38 cellular contexts compared by ENCODE assay signal in the genomic region with DNA sequence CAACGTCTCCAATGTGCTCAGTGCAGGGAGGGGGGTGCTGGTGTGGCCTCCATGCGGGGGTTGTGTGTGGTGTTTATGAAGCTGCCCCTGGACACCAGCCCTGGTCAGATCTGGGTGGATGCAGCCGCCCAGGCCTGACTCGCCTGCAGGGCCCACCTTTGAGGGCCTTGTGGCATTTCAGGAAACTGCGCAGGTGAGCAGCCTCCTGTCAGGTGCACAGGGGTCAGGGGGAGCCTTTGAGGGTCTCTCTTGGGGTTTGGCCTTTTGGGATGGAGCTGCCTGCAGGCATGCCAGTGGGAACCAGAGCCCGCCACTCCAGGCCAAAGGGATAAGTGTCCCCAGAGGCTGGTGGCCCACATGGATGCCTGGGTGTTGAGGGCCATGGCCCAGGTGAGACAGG. TPM values are rescaled to one million over a fixed set of nuclear protein-coding genes. Genes with fewer than 3 reads are reported as not detected.
"Had no signal": no experiment of that assay in that cellular context is flagged by ENCODE, and none has a peak within 500 bp of the region (broad histone marks: within the 10 kb centered on the region; RNA-seq: fewer than 3 reads in every experiment).

No MANE protein-coding gene starts in this region.

- H3K27ac ChIP-seq: adrenal gland, ascending aorta, cardiac muscle cell, VCaP had no signal

- H3K27ac Mint-ChIP-seq: activated B cell treated with CpG ODN at 0.5 μM for 24 hours; activated CD4-positive, alpha-beta memory T cell treated with anti-CD3 and anti-CD28 coated beads for 36 hours; activated CD4-positive, alpha-beta T cell treated with anti-CD3 and anti-CD28 coated beads, Interleukin-2, amount 10 ng/mL, durations not matched to agents 24 days and 14 days; activated CD8-positive, alpha-beta T cell treated with anti-CD3 and anti-CD28 coated beads for 36 hours; activated naive CD4-positive, alpha-beta T cell treated with anti-CD3 and anti-CD28 coated beads for 36 hours; activated naive CD4-positive, alpha-beta T cell treated with anti-CD3 and anti-CD28 coated beads, Interleukin-2, amount 50 U/mL, for 72 hours; activated naive CD8-positive, alpha-beta T cell treated with anti-CD3 and anti-CD28 coated beads for 36 hours; activated T-cell treated with anti-CD3 and anti-CD28 coated beads, Interleukin-2, amount 50 U/mL, for 72 hours; activated T-helper 1 cell treated with anti-CD3 and anti-CD28 coated beads, Interleukin-12 subunit alpha, Interleukin-12 subunit beta, Interleukin-2, Interleukin-4 antibody, amounts not matched to agents 30 ng/mL and 10 ng/mL and 1 ng/mL, durations not matched to agents 14 hours and 24 hours and 36 hours; activated T-helper 17 cell treated with anti-CD3 and anti-CD28 coated beads, Interleukin-2, amount 50 U/mL, for 72 hours; brain; T-helper 1 cell treated with Interleukin-12 subunit alpha and Interleukin-12 subunit beta and Interleukin-4 antibody, amounts not matched to agents 30 μg/mL and 1 μg/mL, for 36 hours; T-helper 2 cell treated with Interferon-gamma antibody and Interleukin-4, amounts not matched to agents 5 μg/mL and 100 μg/mL, for 36 hours had no signal

- H3K27me3 ChIP-seq: adrenal gland, ascending aorta had no signal

- H3K4me1 Mint-ChIP-seq: activated B cell treated with CpG ODN at 0.5 μM for 24 hours; activated CD4-positive, alpha-beta T cell treated with anti-CD3 and anti-CD28 coated beads, Interleukin-2, amount 10 ng/mL, durations not matched to agents 24 days and 14 days; activated naive CD8-positive, alpha-beta T cell treated with anti-CD3 and anti-CD28 coated beads for 36 hours; activated T-helper 17 cell treated with anti-CD3 and anti-CD28 coated beads, Interleukin-2, amount 50 U/mL, for 72 hours had no signal

- FAIRE-seq: bronchial epithelial cell, TTC549 had no signal

- H3K9me3 ChIP-seq: adrenal gland, ascending aorta had no signal

- ATAC-seq: activated CD8-positive, alpha-beta T cell treated with anti-CD3 and anti-CD28 coated beads for 36 hours; activated naive CD4-positive, alpha-beta T cell treated with anti-CD3 and anti-CD28 coated beads, Interleukin-2, amount 50 U/mL, for 72 hours; activated T-cell treated with anti-CD3 and anti-CD28 coated beads, Interleukin-2, amount 50 U/mL, for 4 hours; activated T-cell treated with anti-CD3 and anti-CD28 coated beads, Interleukin-2, amount 50 U/mL, for 72 hours; activated T-helper 17 cell treated with anti-CD3 and anti-CD28 coated beads, Interleukin-2, amount 50 U/mL, for 72 hours had no signal

- H3K36me3 ChIP-seq: adrenal gland, ascending aorta, cardiac muscle cell had no signal

- H3K9me3 Mint-ChIP-seq: activated B cell treated with CpG ODN at 0.5 μM for 24 hours; activated CD4-positive, alpha-beta memory T cell treated with anti-CD3 and anti-CD28 coated beads for 36 hours; activated CD4-positive, alpha-beta T cell treated with anti-CD3 and anti-CD28 coated beads, Interleukin-2, amount 10 ng/mL, durations not matched to agents 24 days and 14 days; activated CD8-positive, alpha-beta T cell treated with anti-CD3 and anti-CD28 coated beads for 36 hours; activated naive CD4-positive, alpha-beta T cell treated with anti-CD3 and anti-CD28 coated beads for 36 hours; activated naive CD4-positive, alpha-beta T cell treated with anti-CD3 and anti-CD28 coated beads, Interleukin-2, amount 50 U/mL, for 72 hours; activated naive CD8-positive, alpha-beta T cell treated with anti-CD3 and anti-CD28 coated beads for 36 hours; activated T-cell treated with anti-CD3 and anti-CD28 coated beads, Interleukin-2, amount 50 U/mL, for 4 hours; activated T-cell treated with anti-CD3 and anti-CD28 coated beads, Interleukin-2, amount 50 U/mL, for 72 hours; activated T-helper 1 cell treated with anti-CD3 and anti-CD28 coated beads, Interleukin-12 subunit alpha, Interleukin-12 subunit beta, Interleukin-2, Interleukin-4 antibody, amounts not matched to agents 30 ng/mL and 10 ng/mL and 1 ng/mL, durations not matched to agents 14 hours and 24 hours and 36 hours; activated T-helper 17 cell treated with anti-CD3 and anti-CD28 coated beads, Interleukin-2, amount 50 U/mL, for 72 hours; T-helper 1 cell treated with Interleukin-12 subunit alpha and Interleukin-12 subunit beta and Interleukin-4 antibody, amounts not matched to agents 30 μg/mL and 1 μg/mL, for 36 hours; T-helper 2 cell treated with Interferon-gamma antibody and Interleukin-4, amounts not matched to agents 5 μg/mL and 100 μg/mL, for 36 hours had no signal

- H3K4me3 Mint-ChIP-seq: activated B cell treated with CpG ODN at 0.5 μM for 24 hours; activated CD4-positive, alpha-beta memory T cell treated with anti-CD3 and anti-CD28 coated beads for 36 hours; activated CD4-positive, alpha-beta T cell treated with anti-CD3 and anti-CD28 coated beads, Interleukin-2, amount 10 ng/mL, durations not matched to agents 24 days and 14 days; activated CD8-positive, alpha-beta T cell treated with anti-CD3 and anti-CD28 coated beads for 36 hours; activated naive CD4-positive, alpha-beta T cell treated with anti-CD3 and anti-CD28 coated beads for 36 hours; activated naive CD8-positive, alpha-beta T cell treated with anti-CD3 and anti-CD28 coated beads for 36 hours; activated T-cell treated with anti-CD3 and anti-CD28 coated beads, Interleukin-2, amount 50 U/mL, for 4 hours; activated T-cell treated with anti-CD3 and anti-CD28 coated beads, Interleukin-2, amount 50 U/mL, for 72 hours; activated T-helper 1 cell treated with anti-CD3 and anti-CD28 coated beads, Interleukin-12 subunit alpha, Interleukin-12 subunit beta, Interleukin-2, Interleukin-4 antibody, amounts not matched to agents 30 ng/mL and 10 ng/mL and 1 ng/mL, durations not matched to agents 14 hours and 24 hours and 36 hours; activated T-helper 17 cell treated with anti-CD3 and anti-CD28 coated beads, Interleukin-2, amount 50 U/mL, for 72 hours; brain; T-helper 1 cell treated with Interleukin-12 subunit alpha and Interleukin-12 subunit beta and Interleukin-4 antibody, amounts not matched to agents 30 μg/mL and 1 μg/mL, for 36 hours; T-helper 2 cell treated with Interferon-gamma antibody and Interleukin-4, amounts not matched to agents 5 μg/mL and 100 μg/mL, for 36 hours had no signal

- H3K4me1 ChIP-seq: adrenal gland, ascending aorta had no signal

- H3K4me3 ChIP-seq: adrenal gland, ascending aorta, cardiac muscle cell had no signal

- DNase-seq: activated B cell treated with CpG ODN at 0.5 μM for 24 hours; activated CD4-positive, alpha-beta memory T cell treated with anti-CD3 and anti-CD28 coated beads for 36 hours; activated CD4-positive, alpha-beta T cell treated with anti-CD3 and anti-CD28 coated beads for 4 hours; activated CD4-positive, alpha-beta T cell treated with anti-CD3 and anti-CD28 coated beads, Interleukin-2, amount 10 ng/mL, durations not matched to agents 24 days and 14 days; activated CD4-positive, alpha-beta T cell treated with anti-CD3 and anti-CD28 coated beads, Interleukin-2, amount 50 U/mL, for 1 hour; activated CD4-positive, alpha-beta T cell treated with anti-CD3 and anti-CD28 coated beads, Interleukin-2, amount 50 U/mL, for 4 hours; activated CD4-positive, CD25-positive, alpha-beta regulatory T cell treated with anti-CD3 and anti-CD28 coated beads, Interleukin-2, amount 50 U/mL, for 72 hours; activated CD8-positive, alpha-beta memory T cell treated with anti-CD3 and anti-CD28 coated beads, Interleukin-2, amount 50 U/mL, for 4 hours; activated CD8-positive, alpha-beta T cell treated with anti-CD3 and anti-CD28 coated beads for 36 hours; activated effector memory CD4-positive, alpha-beta T cell treated with anti-CD3 and anti-CD28 coated beads, Interleukin-2, amount 50 U/mL, for 16 hours; activated gamma-delta T cell treated with Interleukin-2 at 50 U/mL for 16 hours; activated naive CD4-positive, alpha-beta T cell; activated naive CD4-positive, alpha-beta T cell treated with anti-CD3 and anti-CD28 coated beads for 36 hours; activated naive CD4-positive, alpha-beta T cell treated with anti-CD3 and anti-CD28 coated beads, Interleukin-2, amount 50 U/mL, for 16 hours; activated naive CD8-positive, alpha-beta T cell treated with anti-CD3 and anti-CD28 coated beads for 36 hours; activated T-cell treated with anti-CD3 and anti-CD28 coated beads for 4 hours; activated T-cell treated with anti-CD3 and anti-CD28 coated beads, Interleukin-2, amount 50 U/mL, for 1 hour; activated T-cell treated with anti-CD3 and anti-CD28 coated beads, Interleukin-2, amount 50 U/mL, for 4 hours; activated T-cell treated with anti-CD3 and anti-CD28 coated beads, Interleukin-2, amount 50 U/mL, for 72 hours; adrenal gland; amniotic stem cell; central memory CD4-positive, alpha-beta T cell; SW 1271; T-helper 1 cell; T-helper 2 cell; T-helper 9 cell had no signal

- H3K36me3 Mint-ChIP-seq: activated CD4-positive, alpha-beta memory T cell treated with anti-CD3 and anti-CD28 coated beads for 36 hours; activated naive CD4-positive, alpha-beta T cell treated with anti-CD3 and anti-CD28 coated beads, Interleukin-2, amount 50 U/mL, for 72 hours; activated naive CD8-positive, alpha-beta T cell treated with anti-CD3 and anti-CD28 coated beads for 36 hours; brain had no signal

RNA-seq across cellular contexts. Expression of a gene that starts 45.4 kb away (rescaled TPM):
- total RNA-seq: activated B cell treated with CpG ODN at 0.5 μM for 24 hours; activated CD4-positive, alpha-beta memory T cell treated with anti-CD3 and anti-CD28 coated beads for 36 hours; activated CD4-positive, alpha-beta T cell treated with anti-CD3 and anti-CD28 coated beads, Interleukin-2, amount 10 ng/mL, durations not matched to agents 24 days and 14 days; activated CD8-positive, alpha-beta memory T cell treated with anti-CD3 and anti-CD28 coated beads for 36 hours; activated naive CD4-positive, alpha-beta T cell treated with anti-CD3 and anti-CD28 coated beads for 36 hours; activated naive CD8-positive, alpha-beta T cell treated with anti-CD3 and anti-CD28 coated beads for 36 hours; activated T-cell treated with anti-CD3 and anti-CD28 coated beads, Interleukin-2, amount 50 U/mL, for 4 hours; activated T-cell treated with anti-CD3 and anti-CD28 coated beads, Interleukin-2, amount 50 U/mL, for 72 hours; activated T-helper 1 cell treated with anti-CD3 and anti-CD28 coated beads, Interleukin-12 subunit alpha, Interleukin-12 subunit beta, Interleukin-2, Interleukin-4 antibody, amounts not matched to agents 30 ng/mL and 10 ng/mL and 1 ng/mL, durations not matched to agents 14 hours and 24 hours and 36 hours; activated T-helper 17 cell treated with anti-CD3 and anti-CD28 coated beads, Interleukin-2, amount 50 U/mL, for 72 hours had no signal
